23 cellular contexts compared by ENCODE assay signal in genomic region chr6:160043784-160044183, GRCh38.
DNase-seq lines count a peak whose midpoint lies in the region; ATAC-seq, FAIRE-seq and TF ChIP-seq lines count a peak whose summit lies in the region.
"Had no signal": no experiment of that assay in that cellular context is flagged by ENCODE, and none has a peak within 500 bp of the region (broad histone marks: within the 10 kb centered on the region; RNA-seq: fewer than 3 reads in every experiment).

No MANE protein-coding gene starts in this region.

- no peak overlapping the region for H3K9ac ChIP-seq in HepG2 (ENCODE audit: insufficient read depth, low read depth, low read length)

- TF ChIP-seq POLR2A in HepG2 (IDR thresholded peaks at IDR 0.05; ENCODE audit: insufficient read depth in 1 of 2, low read depth in 2 of 2, low read length in 2 of 2) = no peak

- H3K79me2 ChIP-seq in HepG2 (ENCODE audit: insufficient read depth, low read length) = no peaks in the 10 kb centered on the region

- TF ChIP-seq EP300 in HepG2 (IDR thresholded peaks at IDR 0.05; ENCODE audit: low read depth in 2 of 2, low read length in 2 of 2) (no peak), HepG2 (CRISPR knock-in tag; IDR thresholded peaks at IDR 0.05; ENCODE audit: borderline replicate concordance) (no peak)

- CTCF ChIA-PET in RWPE1 (lab: Yijun Ruan, JAX) = no interaction called here
- CTCF ChIA-PET in HepG2 (lab: Yijun Ruan, JAX; ENCODE audit: low intra/inter-chr PET ratio, low total read pairs) = no interaction called here

- H3K4me1 ChIP-seq in HepG2 (ENCODE audit: insufficient read depth, low read length) (peaks cover 34% of the 10 kb centered on the region), thoracic aorta (ENCODE audit: control insufficient read depth in 1 of 2, low read depth in 2 of 2) (peaks cover 9 to 40% of the 10 kb centered on the region in 2 donors)

- TF ChIP-seq CTCF in RWPE1 (conservative IDR thresholded peaks at IDR 0.05; ENCODE audit: low read depth) (no peak), bronchial epithelial cell (IDR thresholded peaks at IDR 0.05; ENCODE audit: insufficient read depth, low read length, severe bottlenecking) (no peak), HepG2 (CRISPR knock-in tag; IDR thresholded peaks at IDR 0.05) (no peak), thoracic aorta (IDR thresholded peaks at IDR 0.05) (no peak)

- peak overlapping the region; percentile 56; the same call in 1 of the 2 replicates for H3K4me2 ChIP-seq in HepG2 (ENCODE audit: low read depth, low read length)

- no peak for ATAC-seq in HepG2
- ATAC-seq in thoracic aorta (ENCODE audit: insufficient number of reproducible peaks, low FRiP score, low read depth) = no peak
- ATAC-seq in GM21390 (IDR thresholded peaks at IDR 0.05; ENCODE audit: unreplicated experiment) = no peak
- ATAC-seq in GM19397 (IDR thresholded peaks at IDR 0.05; ENCODE audit: unreplicated experiment) = no peak
- ATAC-seq: gastrocnemius medialis, SK-N-SH treated with all-trans-retinoic acid at 6 μM for 48 hours had no signal

- peak overlapping the region; percentile 82 for H3K27ac ChIP-seq in RWPE1
- H3K27ac ChIP-seq in HepG2 (ENCODE audit: extremely low read length, insufficient read depth, low read length) = peak overlapping the region; percentile 68
- peak overlapping the region; percentile 72 to 80 for H3K27ac ChIP-seq in thoracic aorta
- H3K27ac ChIP-seq: lower lobe of right lung had no signal

- no peak for DNase-seq in RWPE1 (ENCODE audit: low spot score)
- DNase-seq in bronchial epithelial cell (ENCODE audit: low read depth) = peak; percentile 78
- no peak for DNase-seq in HepG2 (ENCODE audit: low spot score)
- DNase-seq in thoracic aorta (ENCODE audit: low spot score) = no peak
- no peak for DNase-seq in AG20443 (ENCODE audit: low spot score)
- DNase-seq: activated CD4-positive, alpha-beta T cell treated with anti-CD3 and anti-CD28 coated beads for 4 hours; activated naive CD4-positive, alpha-beta T cell treated with Interleukin-2 at 50 U/mL for 16 hours; activated T-cell treated with anti-CD3 and anti-CD28 coated beads, Interleukin-2, amount 50 U/mL, for 48 hours; amniotic stem cell; caudate nucleus; CD4-positive, alpha-beta T cell; dorsolateral prefrontal cortex; gastrocnemius medialis; HCEC 1CT; lower lobe of right lung; NCI-H1694 treated with DMSO at 0.1 percent for 48 hours; NCI-H345; NCI-H774; substantia nigra had no signal

- 93% methylated on average over 4 of the region's 4 CpGs for WGBS in HepG2 (ENCODE audit: low lambda C conversion rate)

- H3K9me3 ChIP-seq in HepG2 (ENCODE audit: low read length) (no peaks in the 10 kb centered on the region), thoracic aorta (no peaks in the 10 kb centered on the region)
- H3K9me3 ChIP-seq: gastrocnemius medialis, lower lobe of right lung had no signal

- H3K36me3 ChIP-seq in bronchial epithelial cell (ENCODE audit: control insufficient read depth, insufficient read depth, low read length) (peaks cover 22% of the 10 kb centered on the region), HepG2 (replicated peaks in 1 of 2; ENCODE audit: control insufficient read depth in 1 of 2, insufficient read depth in 2 of 2, low read length in 2 of 2) (peaks cover 33 to 86% of the 10 kb centered on the region in 2 experiments), thoracic aorta (peaks cover 38% of the 10 kb centered on the region)

- peaks cover 3% of the 10 kb centered on the region; the same call in 1 of the 2 replicates for H4K20me1 ChIP-seq in HepG2 (ENCODE audit: insufficient read depth, low read length)

- H3K4me3 ChIP-seq in bronchial epithelial cell (ENCODE audit: low read depth, low read length) (peak overlapping the region; percentile 32), HepG2 (replicated peaks in 1 of 3; ENCODE audit: insufficient read depth in 1 of 3, low read depth in 2 of 3, low read length in 3 of 3) (no peak overlapping the region), thoracic aorta (no peak overlapping the region)
- H3K4me3 ChIP-seq: dorsolateral prefrontal cortex, gastrocnemius medialis, lower lobe of right lung had no signal

- FAIRE-seq in bronchial epithelial cell (lab: Jason Lieb, UNC) (peak; percentile 32), HepG2 (lab: Jason Lieb, UNC) (peak; percentile 50)
- FAIRE-seq: islet of Langerhans had no signal

- POLR2A ChIA-PET in RWPE1 (lab: Yijun Ruan, JAX; ENCODE audit: low non-redundant PET) (no interaction called here), HepG2 (lab: Yijun Ruan, JAX) (no interaction called here)

- in situ Hi-C loops in HepG2 (cut with HindIII; ENCODE audit: extremely low pct_ligation_motif_present, low pct_unique_long_range_greater_than_20kb) = loop anchor here (5.0 kb wide), 1 partner anchor 71 kb away; no protein-coding TSS in a partner anchor

- H2AFZ ChIP-seq in HepG2 (ENCODE audit: low read length) = no peak overlapping the region

- no peaks in the 10 kb centered on the region for H3K27me3 ChIP-seq in bronchial epithelial cell (ENCODE audit: control insufficient read depth, insufficient read depth, low read length)
- no peaks in the 10 kb centered on the region for H3K27me3 ChIP-seq in HepG2 (ENCODE audit: control insufficient read depth in 1 of 2, insufficient read depth in 2 of 2, low read length in 2 of 2)
- H3K27me3 ChIP-seq in thoracic aorta (replicated peaks; ENCODE audit: insufficient read depth) = no peaks in the 10 kb centered on the region
- H3K27me3 ChIP-seq: dorsolateral prefrontal cortex, gastrocnemius medialis had no signal

- TF ChIP-seq RAD21 in HepG2 (CRISPR knock-in tag; IDR thresholded peaks at IDR 0.05) = no peak

- intact Hi-C loops in HepG2 (cut with micrococcal nuclease; ENCODE audit: unreplicated experiment) = loop anchor here (5.0 kb wide), 2 partner anchors 61 to 181 kb away; no protein-coding TSS in a partner anchor

- BruUV-seq in HepG2 (replicated peaks; lab: Mats Ljungman, UMichigan) = no TSS peak

TF ChIP-seq in HepG2, 621 proteins besides CTCF, POLR2A, EP300 and RAD21:
- TF ChIP-seq, protein P1, sequence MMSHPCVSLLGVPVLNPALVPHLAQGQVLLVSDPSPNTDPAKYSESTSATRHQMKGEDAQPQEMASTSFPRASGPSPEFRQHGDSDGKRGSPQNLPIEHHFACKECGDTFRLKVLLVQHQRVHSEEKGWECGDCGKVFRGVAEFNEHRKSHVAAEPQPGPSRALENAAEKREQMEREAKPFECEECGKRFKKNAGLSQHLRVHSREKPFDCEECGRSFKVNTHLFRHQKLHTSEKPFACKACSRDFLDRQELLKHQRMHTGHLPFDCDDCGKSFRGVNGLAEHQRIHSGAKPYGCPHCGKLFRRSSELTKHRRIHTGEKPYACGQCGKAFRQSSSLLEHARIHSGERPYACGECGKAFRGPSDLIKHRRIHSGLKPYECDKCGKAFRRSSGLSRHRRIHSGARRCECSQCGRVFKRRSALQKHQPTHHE (CRISPR knock-in tag; IDR thresholded peaks at IDR 0.05; ENCODE audit: borderline replicate concordance) = no peak
- peak; percentile 46 for TF ChIP-seq RBM22 (optimal IDR thresholded peaks at IDR 0.05; ENCODE audit: low read length)
TF ChIP-seq in HepG2: peak in this region for 1.
